In the genomic region with DNA sequence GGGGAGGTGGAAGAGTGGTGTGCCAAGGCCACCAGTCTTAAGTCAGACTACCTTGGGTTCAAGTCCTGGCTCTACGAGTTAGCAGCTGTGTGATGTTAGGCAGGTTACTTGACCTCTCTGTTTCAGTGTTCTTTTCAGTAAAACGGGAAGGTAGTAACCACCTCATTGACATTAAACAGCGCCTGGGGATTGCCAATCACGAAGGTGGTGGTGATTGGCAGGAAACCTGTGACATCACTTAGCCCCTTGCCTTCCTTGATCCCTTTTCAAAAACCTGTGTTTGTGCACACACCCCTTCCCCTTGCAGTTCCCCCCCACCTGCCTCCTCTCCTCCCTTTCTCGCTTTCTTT, we compare ENCODE assay signal across 11 cellular contexts. TPM values are rescaled to one million over a fixed set of nuclear protein-coding genes. Genes with fewer than 3 reads are reported as not detected.
DNase-seq lines count a peak whose midpoint lies in the region; ATAC-seq, FAIRE-seq and TF ChIP-seq lines count a peak whose summit lies in the region.
"Had no signal": no experiment of that assay in that cellular context is flagged by ENCODE, and none has a peak within 500 bp of the region (broad histone marks: within the 10 kb centered on the region; RNA-seq: fewer than 3 reads in every experiment).

No MANE protein-coding gene starts in this region.

- FAIRE-seq in astrocyte (lab: Jason Lieb, UNC): no peak
- FAIRE-seq: A204.1 had no signal

- TF ChIP-seq CTCF in astrocyte (IDR thresholded peaks at IDR 0.05; ENCODE audit: insufficient read depth, low read depth, low read length): no peak

- ATAC-seq in memory B cell (ENCODE audit: low read depth) (peak; percentile 18), HG03175 (IDR thresholded peaks at IDR 0.05; ENCODE audit: unreplicated experiment) (no peak)

- H3K9me3 Mint-ChIP-seq in activated CD4-positive, alpha-beta T cell treated with anti-CD3 and anti-CD28 coated beads, Interleukin-2, amount 10 ng/mL, durations not matched to agents 24 days and 14 days: no peaks in the 10 kb centered on the region
- no peaks in the 10 kb centered on the region for H3K9me3 Mint-ChIP-seq in astrocyte (ENCODE audit: unreplicated experiment)
- no peaks in the 10 kb centered on the region for H3K9me3 Mint-ChIP-seq in memory B cell
- H3K9me3 Mint-ChIP-seq: activated T-helper 2 cell treated with anti-CD3 and anti-CD28 coated beads, Interferon-gamma antibody, Interleukin-2, Interleukin-4, amounts not matched to agents 10 μg/mL and 5 μg/mL and 100 μg/mL, durations not matched to agents 14 hours and 24 hours and 36 hours had no signal

- H3K27me3 ChIP-seq in astrocyte (ENCODE audit: insufficient read depth, low read length): no peaks in the 10 kb centered on the region

- H3K4me2 ChIP-seq in astrocyte (ENCODE audit: low read length): peak overlapping the region; percentile 18

- H3K27ac ChIP-seq in astrocyte (ENCODE audit: low read depth, low read length): no peak overlapping the region
- peak overlapping the region; percentile 8 for H3K27ac ChIP-seq in temporal lobe (ENCODE audit: low read depth, low read length)

- H3K27ac Mint-ChIP-seq in activated CD4-positive, alpha-beta T cell treated with anti-CD3 and anti-CD28 coated beads, Interleukin-2, amount 10 ng/mL, durations not matched to agents 24 days and 14 days: no peak overlapping the region
- H3K27ac Mint-ChIP-seq in astrocyte (ENCODE audit: unreplicated experiment) (peak overlapping the region; percentile 38), memory B cell (peak overlapping the region; percentile 67)
- H3K27ac Mint-ChIP-seq: activated T-helper 2 cell treated with anti-CD3 and anti-CD28 coated beads, Interferon-gamma antibody, Interleukin-2, Interleukin-4, amounts not matched to agents 10 μg/mL and 5 μg/mL and 100 μg/mL, durations not matched to agents 14 hours and 24 hours and 36 hours had no signal

- H3K4me3 ChIP-seq in astrocyte (ENCODE audit: insufficient read depth, low read depth, low read length): no peak overlapping the region

- H3K36me3 ChIP-seq in astrocyte (ENCODE audit: insufficient read depth, low read length): peaks cover 2% of the 10 kb centered on the region

- H2AFZ ChIP-seq in astrocyte (ENCODE audit: low read depth, low read length): no peak overlapping the region

- no peak for DNase-seq in activated CD4-positive, alpha-beta T cell treated with anti-CD3 and anti-CD28 coated beads, Interleukin-2, amount 10 ng/mL, durations not matched to agents 24 days and 14 days
- no peak for DNase-seq in activated CD4-positive, alpha-beta T cell treated with anti-CD3 and anti-CD28 coated beads for 4 hours
- DNase-seq in astrocyte (ENCODE audit: low read depth) (no peak), memory B cell (ENCODE audit: low spot score in 2 of 2) (no peak), NCI-H1417 (lab: John Stamatoyannopoulos, UW) (no peak), NCI-H187 (lab: John Stamatoyannopoulos, UW) (no peak)
- DNase-seq: SHP77 treated with DMSO at 0.1 percent for 48 hours had no signal

- intact Hi-C loops in activated CD4-positive, alpha-beta T cell treated with anti-CD3 and anti-CD28 coated beads, Interleukin-2, amount 10 ng/mL, durations not matched to agents 24 days and 14 days (cut with micrococcal nuclease): no loop called here

- H3K36me3 Mint-ChIP-seq in activated CD4-positive, alpha-beta T cell treated with anti-CD3 and anti-CD28 coated beads, Interleukin-2, amount 10 ng/mL, durations not matched to agents 24 days and 14 days (ENCODE audit: low read depth): peaks cover 2% of the 10 kb centered on the region
- no peaks in the 10 kb centered on the region for H3K36me3 Mint-ChIP-seq in astrocyte (ENCODE audit: low read depth, unreplicated experiment)
- no peaks in the 10 kb centered on the region for H3K36me3 Mint-ChIP-seq in memory B cell

- H3K9ac ChIP-seq in astrocyte (ENCODE audit: low read length): no peak overlapping the region

- H3K4me3 Mint-ChIP-seq in activated CD4-positive, alpha-beta T cell treated with anti-CD3 and anti-CD28 coated beads, Interleukin-2, amount 10 ng/mL, durations not matched to agents 24 days and 14 days: peak overlapping the region; percentile 6
- H3K4me3 Mint-ChIP-seq in astrocyte (ENCODE audit: unreplicated experiment) (no peak overlapping the region), memory B cell (peak overlapping the region; percentile 21)

- H4K20me1 ChIP-seq in astrocyte (ENCODE audit: insufficient read depth, low read length): peaks cover 62% of the 10 kb centered on the region

- H3K4me1 ChIP-seq in astrocyte (ENCODE audit: insufficient read depth, low read length): peaks cover 82% of the 10 kb centered on the region

- H3K79me2 ChIP-seq in astrocyte (ENCODE audit: insufficient read depth, low read length): peaks cover 98% of the 10 kb centered on the region

- peaks cover 72% of the 10 kb centered on the region for H3K4me1 Mint-ChIP-seq in activated CD4-positive, alpha-beta T cell treated with anti-CD3 and anti-CD28 coated beads, Interleukin-2, amount 10 ng/mL, durations not matched to agents 24 days and 14 days
- H3K4me1 Mint-ChIP-seq in astrocyte (ENCODE audit: low read depth, unreplicated experiment) (peaks cover 82% of the 10 kb centered on the region), memory B cell (peaks cover 63% of the 10 kb centered on the region)

- peaks cover 19% of the 10 kb centered on the region for H3K27me3 Mint-ChIP-seq in activated CD4-positive, alpha-beta T cell treated with anti-CD3 and anti-CD28 coated beads, Interleukin-2, amount 10 ng/mL, durations not matched to agents 24 days and 14 days
- H3K27me3 Mint-ChIP-seq in astrocyte (ENCODE audit: low read depth, unreplicated experiment) (no peaks in the 10 kb centered on the region), memory B cell (no peaks in the 10 kb centered on the region)

- H3K9me3 ChIP-seq in astrocyte (ENCODE audit: insufficient read depth, low read depth, low read length): no peaks in the 10 kb centered on the region

RNA-seq across cellular contexts. Expression of a gene that starts 7.6 kb away (rescaled TPM):
- 0.83 and 1.0 TPM in 2 replicates for total RNA-seq in activated CD4-positive, alpha-beta T cell treated with anti-CD3 and anti-CD28 coated beads, Interleukin-2, amount 10 ng/mL, durations not matched to agents 24 days and 14 days
- total RNA-seq in astrocyte (35.9 and 40.8 TPM in 2 replicates), temporal lobe (25.3 TPM)

Comparison
In these comparisons a context has a peak if more than half of its experiments do, and no peak if none do; other contexts are left out.
1. RNA of a gene that starts 7.6 kb away (total RNA-seq): 35.9 to 40.8 TPM in astrocyte and 25.3 TPM in temporal lobe (single experiment); 0.83 to 1.0 TPM in activated CD4-positive, alpha-beta T cell treated with anti-CD3 and anti-CD28 coated beads, Interleukin-2, amount 10 ng/mL, durations not matched to agents 24 days and 14 days; every median in the first group is over 10 times any median in the second.